In the genomic region with DNA sequence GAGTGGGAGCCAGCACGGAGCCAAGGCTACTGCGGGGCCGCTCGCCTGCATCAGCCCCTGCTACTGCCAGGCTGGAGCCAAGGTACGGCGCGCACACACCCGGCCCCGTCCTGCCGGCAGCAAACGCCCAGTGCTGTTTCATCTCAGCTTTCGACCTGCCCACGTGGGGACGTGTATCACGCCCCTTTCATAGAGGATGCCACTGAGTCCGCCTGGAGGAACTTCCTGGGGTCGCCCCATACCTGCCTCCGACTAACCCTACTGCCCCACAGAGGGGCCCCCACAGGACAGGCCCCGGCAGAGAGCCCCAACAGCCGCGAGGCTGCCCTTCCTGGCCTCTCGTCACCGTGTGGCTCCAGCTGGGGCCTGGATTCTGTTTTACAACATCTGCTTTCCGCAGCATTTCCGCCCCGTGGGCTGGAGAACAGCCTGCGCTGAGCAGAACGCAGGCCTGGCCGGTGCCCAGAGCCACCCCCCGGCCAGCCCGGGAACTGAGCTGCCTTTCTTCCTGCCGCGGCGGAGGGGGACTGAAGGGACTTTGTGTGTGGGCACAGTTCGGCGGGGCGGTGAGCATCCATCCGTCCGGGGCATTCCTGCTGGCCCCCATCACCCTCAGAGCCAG, we compare ENCODE assay signal across 1 cellular context.
TF ChIP-seq lines count a peak whose summit lies in the region.

No MANE protein-coding gene starts in this region.

TF ChIP-seq in WTC11, 78 proteins besides CTCF, POLR2A, EP300 and RAD21 (continued from another document):
- TF ChIP-seq, protein P1, sequence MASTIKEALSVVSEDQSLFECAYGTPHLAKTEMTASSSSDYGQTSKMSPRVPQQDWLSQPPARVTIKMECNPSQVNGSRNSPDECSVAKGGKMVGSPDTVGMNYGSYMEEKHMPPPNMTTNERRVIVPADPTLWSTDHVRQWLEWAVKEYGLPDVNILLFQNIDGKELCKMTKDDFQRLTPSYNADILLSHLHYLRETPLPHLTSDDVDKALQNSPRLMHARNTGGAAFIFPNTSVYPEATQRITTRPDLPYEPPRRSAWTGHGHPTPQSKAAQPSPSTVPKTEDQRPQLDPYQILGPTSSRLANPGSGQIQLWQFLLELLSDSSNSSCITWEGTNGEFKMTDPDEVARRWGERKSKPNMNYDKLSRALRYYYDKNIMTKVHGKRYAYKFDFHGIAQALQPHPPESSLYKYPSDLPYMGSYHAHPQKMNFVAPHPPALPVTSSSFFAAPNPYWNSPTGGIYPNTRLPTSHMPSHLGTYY (CRISPR knock-in tag; IDR thresholded peaks at IDR 0.05): no peak
- TF ChIP-seq ETV6 (CRISPR knock-in tag; IDR thresholded peaks at IDR 0.05): no peak
- no peak for TF ChIP-seq SP1 (CRISPR knock-in tag; conservative IDR thresholded peaks at IDR 0.05)
- no peak for TF ChIP-seq CREM (CRISPR knock-in tag; IDR thresholded peaks at IDR 0.05)
